ENCODE assay signal across 14 cellular contexts in genomic region chr7:55078465-55079372, GRCh38. TPM values are rescaled to one million over a fixed set of nuclear protein-coding genes. Genes with fewer than 3 reads are reported as not detected.
DNase-seq lines count a peak whose midpoint lies in the region; ATAC-seq and TF ChIP-seq lines count a peak whose summit lies in the region.
"Had no signal": no experiment of that assay in that cellular context is flagged by ENCODE, and none has a peak within 500 bp of the region (broad histone marks: within the 10 kb centered on the region; RNA-seq: fewer than 3 reads in every experiment).

No MANE protein-coding gene starts in this region.

- H3K4ac ChIP-seq in mesendoderm (ENCODE audit: low read depth, low read length): no peak overlapping the region

- intact Hi-C loops in upper lobe of right lung (cut with DNase I): no loop called here

- H3K9ac ChIP-seq in mesendoderm (ENCODE audit: low read length): no peak overlapping the region

- no peaks in the 10 kb centered on the region for H3K79me2 ChIP-seq in mesendoderm (ENCODE audit: control insufficient read depth, insufficient read depth, low read length)

- H3K23ac ChIP-seq in mesendoderm (ENCODE audit: low read length): no peak overlapping the region

- H3K79me1 ChIP-seq in mesendoderm (ENCODE audit: low read length): no peaks in the 10 kb centered on the region

- H3K9me3 Mint-ChIP-seq in activated naive CD8-positive, alpha-beta T cell treated with anti-CD3 and anti-CD28 coated beads, Interleukin-2, amount 50 U/mL, for 24 hours: no peaks in the 10 kb centered on the region
- peaks cover 2% of the 10 kb centered on the region for H3K9me3 Mint-ChIP-seq in activated naive CD8-positive, alpha-beta T cell treated with anti-CD3 and anti-CD28 coated beads for 36 hours

- no peaks in the 10 kb centered on the region for H3K9me3 ChIP-seq in upper lobe of right lung

- no peak for TF ChIP-seq CTCF in upper lobe of right lung (IDR thresholded peaks at IDR 0.05)

- no peak overlapping the region for H4K5ac ChIP-seq in mesendoderm (ENCODE audit: low read length)

- no peak overlapping the region for H3K4me3 Mint-ChIP-seq in activated naive CD8-positive, alpha-beta T cell treated with anti-CD3 and anti-CD28 coated beads, Interleukin-2, amount 50 U/mL, for 24 hours
- H3K4me3 Mint-ChIP-seq in activated naive CD8-positive, alpha-beta T cell treated with anti-CD3 and anti-CD28 coated beads for 36 hours: no peak overlapping the region
- H3K4me3 Mint-ChIP-seq: activated naive CD8-positive, alpha-beta T cell had no signal

- no peak overlapping the region for H3K27ac ChIP-seq in mesendoderm (ENCODE audit: low read depth, low read length)
- no peak overlapping the region for H3K27ac ChIP-seq in upper lobe of right lung
- H3K27ac ChIP-seq: HL-60 had no signal

- H2AK5ac ChIP-seq in mesendoderm (ENCODE audit: low read length): no peak overlapping the region

- no peak overlapping the region for H2BK5ac ChIP-seq in mesendoderm (ENCODE audit: low read length)

- H3K56ac ChIP-seq in mesendoderm (ENCODE audit: low read length): no peak overlapping the region

- H4K8ac ChIP-seq in mesendoderm (ENCODE audit: low read depth, low read length): no peak overlapping the region

- no peak overlapping the region for H3K4me2 ChIP-seq in mesendoderm (ENCODE audit: low read length)

- H3K18ac ChIP-seq in mesendoderm (ENCODE audit: low read length): no peak overlapping the region

- no peak overlapping the region for H3K27ac Mint-ChIP-seq in activated naive CD8-positive, alpha-beta T cell treated with anti-CD3 and anti-CD28 coated beads, Interleukin-2, amount 50 U/mL, for 24 hours
- no peak overlapping the region for H3K27ac Mint-ChIP-seq in activated naive CD8-positive, alpha-beta T cell treated with anti-CD3 and anti-CD28 coated beads for 36 hours
- H3K27ac Mint-ChIP-seq: activated naive CD8-positive, alpha-beta T cell had no signal

- H3K27me3 ChIP-seq in mesendoderm (ENCODE audit: insufficient read depth, low read length, poor library complexity) (no peaks in the 10 kb centered on the region), upper lobe of right lung (no peaks in the 10 kb centered on the region)

- no peak overlapping the region for H2BK15ac ChIP-seq in mesendoderm (replicated peaks; ENCODE audit: low read depth)

- H3K4me3 ChIP-seq in mesendoderm (ENCODE audit: low read length): no peak overlapping the region
- H3K4me3 ChIP-seq in upper lobe of right lung: no peak overlapping the region

- peak; percentile 23 for ATAC-seq in activated naive CD8-positive, alpha-beta T cell treated with anti-CD3 and anti-CD28 coated beads, Interleukin-2, amount 50 U/mL, for 24 hours
- ATAC-seq in upper lobe of right lung: peak; percentile 90

- H3K27me3 Mint-ChIP-seq in activated naive CD8-positive, alpha-beta T cell treated with anti-CD3 and anti-CD28 coated beads, Interleukin-2, amount 50 U/mL, for 24 hours: peaks cover 7% of the 10 kb centered on the region
- H3K27me3 Mint-ChIP-seq in activated naive CD8-positive, alpha-beta T cell treated with anti-CD3 and anti-CD28 coated beads for 36 hours: peaks cover 11% of the 10 kb centered on the region

- H3K36me3 ChIP-seq in mesendoderm (ENCODE audit: control insufficient read depth, insufficient read depth, low read length) (no peaks in the 10 kb centered on the region), upper lobe of right lung (no peaks in the 10 kb centered on the region)

- H3K4me1 ChIP-seq in mesendoderm (ENCODE audit: control insufficient read depth, low read depth, low read length) (no peaks in the 10 kb centered on the region), upper lobe of right lung (peaks cover 53% of the 10 kb centered on the region)

- DNase-seq in activated naive CD8-positive, alpha-beta T cell treated with anti-CD3 and anti-CD28 coated beads, Interleukin-2, amount 50 U/mL, for 24 hours: no peak
- no peak for DNase-seq in activated naive CD8-positive, alpha-beta T cell treated with anti-CD3 and anti-CD28 coated beads for 36 hours
- peak; percentile 72 for DNase-seq in ecto neural progenitor cell (ENCODE audit: low spot score)
- DNase-seq in mesendoderm: peak; percentile 54
- peak; percentile 82 for DNase-seq in upper lobe of right lung
- DNase-seq in NCI-H2081 (lab: John Stamatoyannopoulos, UW): no peak
- no peak for DNase-seq in stimulated activated CD4-positive, alpha-beta T cell treated with anti-CD3 and anti-CD28 coated beads, Interleukin-2, amount 100 ng/mL, for 48 hours
- DNase-seq in GM03348 (ENCODE audit: low spot score): no peak
- DNase-seq: ACHN; dermis blood vessel endothelial cell; NCI-H1105; stimulated activated CD4-positive, alpha-beta T cell treated with anti-CD3 and anti-CD28 coated beads, Interleukin-15, amount 100 ng/mL, for 24 hours had no signal

- no peak overlapping the region for H2BK120ac ChIP-seq in mesendoderm (ENCODE audit: low read depth, low read length)

- WGBS in mesendoderm (ENCODE audit: extremely low coverage, insufficient coverage, low lambda C conversion rate): no CpG with 5 or more reads among the region's 42 CpGs

- H3K4me1 Mint-ChIP-seq in activated naive CD8-positive, alpha-beta T cell treated with anti-CD3 and anti-CD28 coated beads, Interleukin-2, amount 50 U/mL, for 24 hours: peaks cover 11% of the 10 kb centered on the region
- H3K4me1 Mint-ChIP-seq in activated naive CD8-positive, alpha-beta T cell treated with anti-CD3 and anti-CD28 coated beads for 36 hours: peaks cover 5% of the 10 kb centered on the region

- no peaks in the 10 kb centered on the region for H3K36me3 Mint-ChIP-seq in activated naive CD8-positive, alpha-beta T cell treated with anti-CD3 and anti-CD28 coated beads, Interleukin-2, amount 50 U/mL, for 24 hours (ENCODE audit: low read depth)
- H3K36me3 Mint-ChIP-seq in activated naive CD8-positive, alpha-beta T cell treated with anti-CD3 and anti-CD28 coated beads for 36 hours: no peaks in the 10 kb centered on the region
- H3K36me3 Mint-ChIP-seq: activated naive CD8-positive, alpha-beta T cell had no signal

RNA-seq across cellular contexts. Expression of gene EGFR, which starts 59.9 kb away (rescaled TPM):
- not detected for total RNA-seq in activated naive CD8-positive, alpha-beta T cell treated with anti-CD3 and anti-CD28 coated beads for 36 hours
- 1.1 TPM for polyA plus RNA-seq in mesendoderm (2013, experiment 1 of 2)
- polyA plus RNA-seq in mesendoderm (2013, experiment 2 of 2): 1.0 TPM
- total RNA-seq in upper lobe of right lung: 78.3 TPM

Comparison
In these comparisons a context has a peak if more than half of its experiments do, and no peak if none do; other contexts are left out.
1. DNase-seq: peak in ecto neural progenitor cell (single experiment), mesendoderm (single experiment) and upper lobe of right lung (single experiment); none in activated naive CD8-positive, alpha-beta T cell treated with anti-CD3 and anti-CD28 coated beads, Interleukin-2, amount 50 U/mL, for 24 hours (single experiment), activated naive CD8-positive, alpha-beta T cell treated with anti-CD3 and anti-CD28 coated beads for 36 hours (single experiment), NCI-H2081 (0 of 2), stimulated activated CD4-positive, alpha-beta T cell treated with anti-CD3 and anti-CD28 coated beads, Interleukin-2, amount 100 ng/mL, for 48 hours (0 of 2) and GM03348 (single experiment).
2. RNA of gene EGFR, which starts 59.9 kb away (total RNA-seq): 78.3 TPM in upper lobe of right lung (single experiment); not detected in activated naive CD8-positive, alpha-beta T cell treated with anti-CD3 and anti-CD28 coated beads for 36 hours; every median in the first group is over 10 times any median in the second.